18 cellular contexts compared by ENCODE assay signal in the genomic region with DNA sequence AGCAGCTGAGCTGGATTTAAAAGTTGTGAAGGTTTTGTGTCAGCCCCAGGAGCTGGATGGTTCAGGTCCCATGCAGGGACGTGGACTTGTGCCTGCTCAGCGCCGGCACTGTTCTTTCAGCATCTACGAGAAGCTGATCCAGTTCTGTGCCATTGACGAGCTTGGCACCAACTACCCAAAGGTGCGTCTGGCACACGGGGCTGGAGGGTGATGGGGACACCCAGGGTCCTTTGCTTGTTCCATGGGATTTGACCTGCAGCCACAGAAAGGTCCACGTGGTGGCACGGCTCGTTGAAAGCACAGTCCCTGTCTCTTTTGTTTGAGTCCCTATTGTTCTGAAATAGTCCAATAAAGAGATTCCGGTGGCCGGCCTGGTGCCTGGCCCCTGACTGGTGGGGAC. TPM values are rescaled to one million over a fixed set of nuclear protein-coding genes. Genes with fewer than 3 reads are reported as not detected.
DNase-seq lines count a peak whose midpoint lies in the region; ATAC-seq and TF ChIP-seq lines count a peak whose summit lies in the region.
"Had no signal": no experiment of that assay in that cellular context is flagged by ENCODE, and none has a peak within 500 bp of the region (broad histone marks: within the 10 kb centered on the region; RNA-seq: fewer than 3 reads in every experiment).

No MANE protein-coding gene starts in this region.

- H3K4me1 ChIP-seq in tibial nerve = peaks cover 0 to 69% (median 34%) of the 10 kb centered on the region in 4 donors

- 89 to 92% methylated on average over 12 of the region's 12 CpGs for WGBS in tibial nerve, 2 donors

- no peak for ATAC-seq in T-helper 17 cell
- no peak for ATAC-seq in GM21515 (IDR thresholded peaks at IDR 0.05; ENCODE audit: unreplicated experiment)

- H3K27me3 Mint-ChIP-seq in HFFc6 (ENCODE audit: insufficient read depth) (peaks cover 4% of the 10 kb centered on the region; the same call in 1 of the 2 replicates), T-helper 17 cell (no peaks in the 10 kb centered on the region)
- H3K27me3 Mint-ChIP-seq: CD8-positive, alpha-beta memory T cell had no signal

- H3K9me3 ChIP-seq in T-helper 17 cell (ENCODE audit: control insufficient read depth, low read length, poor library complexity, severe bottlenecking) (no peaks in the 10 kb centered on the region), tibial nerve (no peaks in the 10 kb centered on the region)
- H3K9me3 ChIP-seq: BE2C had no signal

- no peak overlapping the region for H3K4me3 ChIP-seq in tibial nerve

- H3K27ac Mint-ChIP-seq in HFFc6 = peak overlapping the region; percentile 53; the same call in 1 of the 2 replicates
- peak overlapping the region; percentile 72 for H3K27ac Mint-ChIP-seq in T-helper 17 cell

- H3K36me3 ChIP-seq in tibial nerve = peaks cover 0 to 86% (median 26%) of the 10 kb centered on the region in 3 donors

- no peak for TF ChIP-seq EP300 in tibial nerve (IDR thresholded peaks at IDR 0.05)

- no peak for TF ChIP-seq POLR2A in tibial nerve (IDR thresholded peaks at IDR 0.05)

- no peak for DNase-seq in HFFc6
- DNase-seq in T-helper 17 cell = no peak
- no peak for DNase-seq in epithelial cell of prostate (ENCODE audit: low read depth, low spot score)
- DNase-seq in tibial nerve (ENCODE audit: low spot score in 2 of 2) = no peak
- no peak for DNase-seq in activated CD8-positive, alpha-beta memory T cell treated with anti-CD3 and anti-CD28 coated beads for 24 hours
- DNase-seq in DMS53 (lab: John Stamatoyannopoulos, UW) = no peak
- DNase-seq: BE2C; CD8-positive, alpha-beta memory T cell; IMR-90; KG1; MM.1S; NCI-H2029; NCI-H446; NCI-H524 treated with DMSO at 0.1 percent for 48 hours; NCI-H774; Right ventricle myocardium superior had no signal

- H3K4me3 Mint-ChIP-seq in HFFc6 = no peak overlapping the region
- H3K4me3 Mint-ChIP-seq in T-helper 17 cell = no peak overlapping the region
- H3K4me3 Mint-ChIP-seq: CD14-positive monocyte had no signal

- H3K27me3 ChIP-seq in tibial nerve = no peaks in the 10 kb centered on the region
- H3K27me3 ChIP-seq: BE2C had no signal

- peak overlapping the region; percentile 8 for H3K27ac ChIP-seq in epithelial cell of prostate
- H3K27ac ChIP-seq in tibial nerve = peak overlapping the region; percentile 32 to 98 (median 91)

- H3K9me3 Mint-ChIP-seq in HFFc6 = no peaks in the 10 kb centered on the region
- H3K9me3 Mint-ChIP-seq: CD14-positive monocyte; CD8-positive, alpha-beta memory T cell had no signal

- no peak for TF ChIP-seq CTCF in HFFc6 (IDR thresholded peaks at IDR 0.05)
- no peak for TF ChIP-seq CTCF in tibial nerve (IDR thresholded peaks at IDR 0.05)

- peaks cover 50% of the 10 kb centered on the region for H3K36me3 Mint-ChIP-seq in HFFc6 (ENCODE audit: low read depth)
- H3K36me3 Mint-ChIP-seq in T-helper 17 cell (ENCODE audit: low read depth) = peaks cover 16% of the 10 kb centered on the region

- peaks cover 45% of the 10 kb centered on the region for H3K4me1 Mint-ChIP-seq in HFFc6 (ENCODE audit: low read depth)
- peaks cover 7% of the 10 kb centered on the region for H3K4me1 Mint-ChIP-seq in T-helper 17 cell
- H3K4me1 Mint-ChIP-seq: CD14-positive monocyte; CD8-positive, alpha-beta memory T cell had no signal

RNA-seq across cellular contexts. Expression of a gene that starts 18.1 kb away (rescaled TPM):
- total RNA-seq in HFFc6 (2021; fragmentation: NEBNext Ultra II Directional; extraction: Animal tissue kit (Norgen Biotek cat#: 25700)) = 1 to 10 TPM in 1 of 6 experiments, under 1 TPM in 4, not detected in 1; 0.28 to 1.0 (median 0.76) TPM
- total RNA-seq in T-helper 17 cell = under 1 TPM in 1 of 2 donors, not detected in 1; 0.72 TPM
- 100 to 1,000 TPM; 211 to 335 (median 233) TPM for total RNA-seq in tibial nerve

RNA-seq across cellular contexts. Expression of a gene that starts 36.1 kb away (rescaled TPM):
- total RNA-seq in HFFc6 (2021; fragmentation: NEBNext Ultra II Directional; extraction: Animal tissue kit (Norgen Biotek cat#: 25700)) = 10 to 100 TPM; 68.4 to 81.5 (median 71.4) TPM
- total RNA-seq in T-helper 17 cell (100 to 1,000 TPM; 178 to 235 TPM), tibial nerve (100 to 1,000 TPM in 2 of 4 donors, 10 to 100 TPM in 2; 63.9 to 119 (median 95.3) TPM)

RNA-seq across cellular contexts. Expression of a gene that starts 36.2 kb away (rescaled TPM):
- total RNA-seq in HFFc6 (2021; fragmentation: NEBNext Ultra II Directional; extraction: Animal tissue kit (Norgen Biotek cat#: 25700)) = 10 to 100 TPM; 18.7 to 22.6 (median 21.2) TPM
- total RNA-seq in T-helper 17 cell = 10 to 100 TPM; 24.1 to 30.6 TPM
- 10 to 100 TPM; 23.2 to 51.9 (median 34.7) TPM for total RNA-seq in tibial nerve

Comparison
In these comparisons a context has a peak if more than half of its experiments do, and no peak if none do; other contexts are left out.
1. RNA of a gene that starts 18.1 kb away (total RNA-seq): 211 to 335 TPM in tibial nerve; 0.28 to 1.0 TPM in HFFc6 and 0.72 TPM in T-helper 17 cell; every median in the first group is over 100 times any median in the second.